15 cellular contexts compared by ENCODE assay signal in the genomic region with DNA sequence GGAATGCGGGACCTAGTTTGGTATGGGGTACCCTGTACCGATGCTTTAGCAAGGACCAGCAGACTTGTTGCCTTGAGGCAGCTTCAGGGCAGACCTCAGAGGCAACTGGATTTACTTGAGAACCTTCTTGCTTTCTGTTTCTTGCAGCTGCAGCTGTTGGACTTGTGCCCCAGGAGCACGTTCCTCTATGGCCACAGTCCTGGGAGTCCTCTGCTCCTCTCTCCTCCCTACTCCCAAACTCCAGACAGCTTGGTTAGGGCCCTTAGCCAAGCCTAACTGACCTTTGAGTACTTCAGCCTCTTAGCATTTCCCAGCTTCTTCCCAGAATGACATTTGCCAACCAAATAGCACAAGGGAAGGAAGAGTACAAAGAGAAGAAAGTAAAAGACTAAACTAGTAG. TPM values are rescaled to one million over a fixed set of nuclear protein-coding genes. Genes with fewer than 3 reads are reported as not detected.
DNase-seq lines count a peak whose midpoint lies in the region; ATAC-seq and TF ChIP-seq lines count a peak whose summit lies in the region.
"Had no signal": no experiment of that assay in that cellular context is flagged by ENCODE, and none has a peak within 500 bp of the region (broad histone marks: within the 10 kb centered on the region; RNA-seq: fewer than 3 reads in every experiment).

No MANE protein-coding gene starts in this region.

- no peak for TF ChIP-seq EP300 in sigmoid colon (IDR thresholded peaks at IDR 0.05)

- H3K4me3 ChIP-seq in colonic mucosa (no peak overlapping the region), right cardiac atrium (ENCODE audit: low read length) (no peak overlapping the region), sigmoid colon (no peak overlapping the region)
- H3K4me3 ChIP-seq: dorsolateral prefrontal cortex had no signal

- H3K36me3 ChIP-seq in colonic mucosa (peaks cover 16% of the 10 kb centered on the region), sigmoid colon (peaks cover 56 to 89% (median 70%) of the 10 kb centered on the region in 4 donors)

- WGBS in right cardiac atrium = 60% methylated on average over 3 of the region's 3 CpGs
- 80 to 84% methylated on average over 3 of the region's 3 CpGs for WGBS in sigmoid colon, 2 donors

- H3K27ac ChIP-seq in colonic mucosa (no peak overlapping the region), right cardiac atrium (ENCODE audit: low read length) (peak overlapping the region; percentile 67), sigmoid colon (peak overlapping the region in 2 of 4 donors; percentile 13 to 15)
- H3K27ac ChIP-seq: dorsolateral prefrontal cortex had no signal

- H3K9ac ChIP-seq in colonic mucosa (ENCODE audit: low read depth in 2 of 2, low read length in 2 of 2) = no peak overlapping the region

- DNase-seq in AG20443 (ENCODE audit: low spot score) (peak; percentile 40), colonic mucosa (peak; percentile 30), right cardiac atrium (peak; percentile 71 to 86 (median 84)), sigmoid colon (peak; percentile 82), HPDE6-E6E7 (ENCODE audit: extremely low spot score) (no peak), C1 segment of cervical spinal cord (lab: John Stamatoyannopoulos, UW) (no peak)
- DNase-seq in stimulated activated naive CD4-positive, alpha-beta T cell (lab: John Stamatoyannopoulos, UW) = no peak
- no peak for DNase-seq in stimulated activated CD4-positive, alpha-beta T cell treated with anti-CD3 and anti-CD28 coated beads, Interleukin-4, amount 100 ng/mL, for 4 hours
- DNase-seq: activated naive CD4-positive, alpha-beta T cell treated with anti-CD3 and anti-CD28 coated beads, Interleukin-2, amount 10 ng/mL, durations not matched to agents 7 days and 5 days; DMS153; dorsolateral prefrontal cortex; trophoblast cell had no signal

- intact Hi-C loops in colonic mucosa (cut with DNase I) (no loop called here), right cardiac atrium (cut with DNase I) (no loop called here), sigmoid colon (cut with DNase I) (no loop called here)

- H3K4me1 ChIP-seq in colonic mucosa = no peaks in the 10 kb centered on the region
- peaks cover 13% of the 10 kb centered on the region for H3K4me1 ChIP-seq in right cardiac atrium (ENCODE audit: control insufficient read depth, insufficient read depth, low read length)
- peaks cover 0 to 28% (median 10%) of the 10 kb centered on the region in 4 donors for H3K4me1 ChIP-seq in sigmoid colon

- peak; percentile 70 to 79 for ATAC-seq in right cardiac atrium

- no peaks in the 10 kb centered on the region for H3K9me3 ChIP-seq in colonic mucosa
- no peaks in the 10 kb centered on the region for H3K9me3 ChIP-seq in right cardiac atrium (ENCODE audit: control insufficient read depth, low read length)
- no peaks in the 10 kb centered on the region for H3K9me3 ChIP-seq in sigmoid colon

- H3K27me3 ChIP-seq in colonic mucosa (no peaks in the 10 kb centered on the region), right cardiac atrium (ENCODE audit: control insufficient read depth, insufficient read depth) (no peaks in the 10 kb centered on the region), sigmoid colon (no peaks in the 10 kb centered on the region)
- H3K27me3 ChIP-seq: dorsolateral prefrontal cortex had no signal

- no peak for TF ChIP-seq POLR2A in sigmoid colon (IDR thresholded peaks at IDR 0.05)

- TF ChIP-seq CTCF in colonic mucosa (IDR thresholded peaks at IDR 0.05) (no peak), sigmoid colon (IDR thresholded peaks at IDR 0.05) (no peak)

RNA-seq across cellular contexts. Expression of gene GHRH, which starts 34.7 kb away (rescaled TPM):
- not detected for total RNA-seq in colonic mucosa
- 10 to 100 TPM in 3 of 4 donors, 1 to 10 TPM in 1; 7.3 to 23.5 (median 14.3) TPM for total RNA-seq in right cardiac atrium
- 19.5 TPM for polyA plus RNA-seq in right cardiac atrium
- not detected for total RNA-seq in sigmoid colon
- polyA plus RNA-seq in sigmoid colon = not detected
- total RNA-seq: activated CD8-positive, alpha-beta memory T cell treated with anti-CD3 and anti-CD28 coated beads for 36 hours; SK-MEL-5 had no signal
- polyA plus RNA-seq: AG04450 had no signal

RNA-seq across cellular contexts. Expression of gene MROH8, which starts 47.5 kb away (rescaled TPM):
- total RNA-seq in colonic mucosa (1 to 10 TPM in 1 of 2 donors, under 1 TPM in 1; 0.90 to 1.3 TPM), right cardiac atrium (1 to 10 TPM; 5.4 to 8.4 (median 6.6) TPM), sigmoid colon (10 to 100 TPM in 1 of 4 donors, 1 to 10 TPM in 3; 1.8 to 11.1 (median 5.1) TPM)
- polyA plus RNA-seq in right cardiac atrium (3.8 TPM), sigmoid colon (1 to 10 TPM in 2 of 3 donors, under 1 TPM in 1; 0.46 to 2.4 (median 1.0) TPM)

RNA-seq across cellular contexts. Expression of gene RPN2, which starts 47.8 kb away (rescaled TPM):
- total RNA-seq in colonic mucosa = 100 to 1,000 TPM; 154 to 269 TPM
- 100 to 1,000 TPM in 3 of 4 donors, 10 to 100 TPM in 1; 82.7 to 119 (median 113) TPM for total RNA-seq in right cardiac atrium
- 72.1 TPM for polyA plus RNA-seq in right cardiac atrium
- 10 to 100 TPM; 65.8 to 81.7 (median 76.1) TPM for total RNA-seq in sigmoid colon
- polyA plus RNA-seq in sigmoid colon = 100 to 1,000 TPM in 1 of 3 donors, 10 to 100 TPM in 2; 21.6 to 142 (median 43.7) TPM

Comparison
In these comparisons a context has a peak if more than half of its experiments do, and no peak if none do; other contexts are left out.
1. DNase-seq: peak in AG20443 (single experiment), colonic mucosa (single experiment), right cardiac atrium (3 of 3) and sigmoid colon (single experiment); none in HPDE6-E6E7 (single experiment), stimulated activated naive CD4-positive, alpha-beta T cell (0 of 6), C1 segment of cervical spinal cord (0 of 14) and stimulated activated CD4-positive, alpha-beta T cell treated with anti-CD3 and anti-CD28 coated beads, Interleukin-4, amount 100 ng/mL, for 4 hours (0 of 2).
2. RNA of gene GHRH, which starts 34.7 kb away (total RNA-seq): 7.3 to 23.5 TPM in right cardiac atrium; not detected in colonic mucosa and not detected in sigmoid colon; every median in the first group is over 4 times any median in the second.